10 cellular contexts compared by ENCODE assay signal in the genomic region with DNA sequence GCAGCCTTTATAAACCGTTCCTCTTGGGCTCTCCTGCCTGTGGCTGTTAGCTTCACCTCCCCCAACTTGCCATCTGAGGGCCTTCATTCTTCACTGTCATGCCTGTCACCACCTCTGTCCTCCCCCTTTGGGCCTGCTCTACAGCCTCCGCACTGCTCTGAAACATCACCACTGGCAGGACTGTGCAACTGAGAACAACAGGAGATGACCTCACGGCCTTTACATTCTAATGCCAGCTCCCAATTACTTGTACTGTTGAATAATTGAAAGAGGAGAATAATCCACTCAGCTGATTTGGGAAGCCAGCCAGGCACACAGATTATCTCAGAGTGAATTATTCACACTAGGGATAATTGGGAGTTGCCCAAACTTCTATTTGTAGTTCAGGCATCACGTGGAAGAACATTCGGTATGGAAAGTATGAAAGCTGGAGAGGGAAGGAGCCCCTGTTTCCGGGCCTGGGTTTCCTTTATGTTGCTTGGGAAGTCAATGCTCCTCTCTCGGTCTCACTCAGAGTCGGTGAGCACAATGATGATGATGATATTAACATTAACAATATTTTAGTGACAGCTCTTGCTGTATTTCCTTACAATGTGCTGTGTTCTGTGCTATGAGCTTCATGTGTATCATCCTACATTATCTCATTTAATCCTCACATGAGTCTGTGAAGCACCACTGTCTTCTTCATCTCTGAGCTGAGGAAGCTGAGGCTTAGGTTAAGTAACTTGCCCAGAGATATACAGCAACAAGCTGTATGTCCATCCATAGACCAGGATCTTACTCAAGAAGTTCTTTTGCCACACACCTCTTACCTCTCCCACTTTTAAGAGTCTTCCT.
A peak's percentile ranks its signal among the peaks of the same experiment; 100 is the strongest.
DNase-seq lines count a peak whose midpoint lies in the region; ATAC-seq, FAIRE-seq and TF ChIP-seq lines count a peak whose summit lies in the region.
"Had no signal": no experiment of that assay in that cellular context is flagged by ENCODE, and none has a peak within 500 bp of the region (broad histone marks: within the 10 kb centered on the region; RNA-seq: fewer than 3 reads in every experiment).

No MANE protein-coding gene starts in this region.

- no peaks in the 10 kb centered on the region for H3K79me2 ChIP-seq in Loucy (ENCODE audit: insufficient read depth, low read length)
- H3K79me2 ChIP-seq in K562 (ENCODE audit: control insufficient read depth, insufficient read depth, low read length), result no peaks in the 10 kb centered on the region
- no peaks in the 10 kb centered on the region for H3K79me2 ChIP-seq in hepatocyte

- H3K27me3 Mint-ChIP-seq in Caco-2 (ENCODE audit: insufficient read depth, unreplicated experiment), result no peaks in the 10 kb centered on the region

- H3K4me1 Mint-ChIP-seq in Caco-2 (ENCODE audit: low read depth, unreplicated experiment), result no peaks in the 10 kb centered on the region

- H3K36me3 Mint-ChIP-seq in Caco-2 (ENCODE audit: insufficient read depth, unreplicated experiment), result no peaks in the 10 kb centered on the region

- peak in 1 of 2 experiments; percentile 46; a peak in 3 of 4 replicates for TF ChIP-seq RAD21 in K562 (CRISPR knock-in tag; conservative IDR thresholded peaks at IDR 0.05 in 1 of 2, IDR thresholded peaks at IDR 0.05 in 1 of 2)

- intact Hi-C loops in K562 (cut with micrococcal nuclease), result loop anchor here (10.0 kb wide), 1 partner anchor 330 kb away; no protein-coding TSS in a partner anchor
- intact Hi-C loops in gastrocnemius medialis (cut with DNase I; ENCODE audit: low total_unique reads), result no loop called here
- intact Hi-C loops in Caco-2 (cut with micrococcal nuclease; ENCODE audit: unreplicated experiment), result no loop called here

- no peaks in the 10 kb centered on the region for H3K27me3 ChIP-seq in Loucy (ENCODE audit: insufficient read depth, low read length, poor library complexity, severe bottlenecking)
- H3K27me3 ChIP-seq in K562 (ENCODE audit: control insufficient read depth in 2 of 2, insufficient read depth in 2 of 2, low read length in 2 of 2), result no peaks in the 10 kb centered on the region; a peak in 1 of 5 replicates
- H3K27me3 ChIP-seq in hepatocyte, result no peaks in the 10 kb centered on the region
- no peaks in the 10 kb centered on the region for H3K27me3 ChIP-seq in gastrocnemius medialis
- H3K27me3 ChIP-seq in Caco-2 (replicated peaks; ENCODE audit: control insufficient read depth, insufficient read depth, low read length), result no peaks in the 10 kb centered on the region

- H3F3A ChIP-seq in Loucy (ENCODE audit: low read depth), result peaks cover 3% of the 10 kb centered on the region; the same call in 1 of the 2 replicates

- no peak overlapping the region for H3K27ac Mint-ChIP-seq in Caco-2 (ENCODE audit: unreplicated experiment)

- 30% methylated on average over 8 of the region's 8 CpGs for WGBS in K562 (ENCODE audit: insufficient coverage, low coverage, missing lambda C conversion rate)
- 72% methylated on average over 8 of the region's 8 CpGs for WGBS in hepatocyte (ENCODE audit: low lambda C conversion rate, missing lambda C conversion rate)

- FAIRE-seq in K562 (lab: Jason Lieb, UNC), result peak; percentile 6

- H3K9me3 ChIP-seq in Loucy (ENCODE audit: insufficient read depth, low read depth, low read length) (no peaks in the 10 kb centered on the region), K562 (replicated peaks; ENCODE audit: control insufficient read depth, insufficient read depth, low read depth, low read length) (no peaks in the 10 kb centered on the region), hepatocyte (ENCODE audit: low read depth) (no peaks in the 10 kb centered on the region), gastrocnemius medialis (no peaks in the 10 kb centered on the region), Caco-2 (no peaks in the 10 kb centered on the region; the same call in 1 of the 2 replicates)

- peak; percentile 87 for ATAC-seq in K562
- ATAC-seq in gastrocnemius medialis, result peak; percentile 30 to 75
- no peak for ATAC-seq in HG02981 (IDR thresholded peaks at IDR 0.05; ENCODE audit: unreplicated experiment)

- H3K4me2 ChIP-seq in Loucy (ENCODE audit: low read depth, low read length, poor library complexity, severe bottlenecking), result peak overlapping the region; percentile 31
- no peak overlapping the region for H3K4me2 ChIP-seq in K562 (ENCODE audit: insufficient read depth, low read length)
- no peak overlapping the region for H3K4me2 ChIP-seq in hepatocyte

- H3K36me3 ChIP-seq in Loucy (ENCODE audit: insufficient read depth, low read length) (no peaks in the 10 kb centered on the region), K562 (ENCODE audit: control insufficient read depth, insufficient read depth, low read length) (no peaks in the 10 kb centered on the region), hepatocyte (replicated peaks; ENCODE audit: insufficient read depth, low read depth) (no peaks in the 10 kb centered on the region), gastrocnemius medialis (no peaks in the 10 kb centered on the region), Caco-2 (ENCODE audit: control insufficient read depth, insufficient read depth, low read length) (no peaks in the 10 kb centered on the region)

- no peaks in the 10 kb centered on the region for H3K9me3 Mint-ChIP-seq in Caco-2 (ENCODE audit: unreplicated experiment)

- H3K9me2 ChIP-seq in Loucy (replicated peaks; ENCODE audit: low read depth, low read length), result no peaks in the 10 kb centered on the region
- no peaks in the 10 kb centered on the region for H3K9me2 ChIP-seq in hepatocyte (replicated peaks; ENCODE audit: insufficient read depth)

- in situ Hi-C loops in K562 (cut with MboI), result no loop called here
- in situ Hi-C loops in gastrocnemius medialis (cut with MboI; ENCODE audit: low sequenced_read_pairs in 4 of 4), result no loop called here

- peak overlapping the region; percentile 47; the same call in 1 of the 3 replicates for H3K27ac ChIP-seq in K562 (ENCODE audit: extremely low read depth, low read depth, low read length)
- peak overlapping the region; percentile 66 for H3K27ac ChIP-seq in hepatocyte
- peak overlapping the region; percentile 54 to 78 (median 62) for H3K27ac ChIP-seq in gastrocnemius medialis

- H2AFZ ChIP-seq in Loucy (ENCODE audit: low read length), result no peak overlapping the region
- peak overlapping the region; percentile 58 for H2AFZ ChIP-seq in K562 (ENCODE audit: low read depth, low read length)
- no peak overlapping the region for H2AFZ ChIP-seq in hepatocyte

- POLR2A ChIA-PET in K562 (lab: Yijun Ruan, JAX), result interaction anchor here (0.6 to 1.0 kb wide), 4 partner anchors 17 to 383 kb away, joined by 3 read pairs; no protein-coding TSS in a partner anchor
- POLR2A ChIA-PET in Caco-2 (lab: Charles Lee), result no interaction called here
- POLR2A ChIA-PET in GM10248 (lab: Yijun Ruan, JAX), result no interaction called here

- TF ChIP-seq POLR2A in K562 (conservative IDR thresholded peaks at IDR 0.05), result no peak
- no peak for TF ChIP-seq POLR2A in gastrocnemius medialis (IDR thresholded peaks at IDR 0.05)

- CTCF ChIA-PET in K562 (lab: Yijun Ruan, JAX; ENCODE audit: low intra/inter-chr PET ratio), result no interaction called here
- CTCF ChIA-PET in Caco-2 (lab: Charles Lee), result interaction anchor here (0.7 kb wide), 1 partner anchor 334 kb away, joined by 3 read pairs; no protein-coding TSS in a partner anchor
- CTCF ChIA-PET in GM10248 (lab: Yijun Ruan, JAX), result interaction anchor here (0.9 to 2.6 kb wide), 5 partner anchors 9 to 185 kb away, joined by 3 to 15 read pairs (median 5); no protein-coding TSS in a partner anchor

- no peak overlapping the region for H3K4me3 Mint-ChIP-seq in Caco-2 (ENCODE audit: unreplicated experiment)

- BruUV-seq in K562 (replicated peaks; lab: Mats Ljungman, UMichigan) (no TSS peak), Caco-2 (replicated peaks; lab: Mats Ljungman, UMichigan) (no TSS peak)

- H3K4me3 ChIP-seq in Loucy (ENCODE audit: low read length, poor library complexity, severe bottlenecking) (no peak overlapping the region), K562 (no peak overlapping the region), hepatocyte (no peak overlapping the region), gastrocnemius medialis (no peak overlapping the region), Caco-2 (ENCODE audit: low read depth, low read length) (no peak overlapping the region)

- H3K9me1 ChIP-seq in K562 (ENCODE audit: control insufficient read depth, insufficient read depth, low read length), result no peaks in the 10 kb centered on the region

- peak; percentile 83 for TF ChIP-seq EP300 in K562 (IDR thresholded peaks at IDR 0.05; ENCODE audit: low read length)

- TF ChIP-seq CTCF in Loucy (conservative IDR thresholded peaks at IDR 0.05; ENCODE audit: low read length), result no peak
- 0 out of 6 replicates have a peak, but pooled peaks of 1 of the 3 experiments have one; percentile 4 for TF ChIP-seq CTCF in K562 (IDR thresholded peaks at IDR 0.05 in 2 of 3, conservative IDR thresholded peaks at IDR 0.05 in 1 of 3; ENCODE audit: insufficient read depth in 2 of 3, low read depth in 1 of 3, low read length in 3 of 3)
- no peak for TF ChIP-seq CTCF in hepatocyte (IDR thresholded peaks at IDR 0.05; ENCODE audit: poor library complexity)
- TF ChIP-seq CTCF in gastrocnemius medialis (IDR thresholded peaks at IDR 0.05 in 4 of 5, conservative IDR thresholded peaks at IDR 0.05 in 1 of 5), result no peak
- no peak for TF ChIP-seq CTCF in Caco-2 (IDR thresholded peaks at IDR 0.05; ENCODE audit: insufficient read depth in 1 of 2, low read depth in 1 of 2, low read length in 1 of 2, severe bottlenecking in 1 of 2, unreplicated experiment in 1 of 2)
- TF ChIP-seq CTCF in GM10248 (IDR thresholded peaks at IDR 0.05; ENCODE audit: control extremely low read depth, extremely low read depth, low read depth, missing control alignments), result no peak

- H4K20me1 ChIP-seq in Loucy (ENCODE audit: insufficient read depth, low read length, poor library complexity, severe bottlenecking) (no peaks in the 10 kb centered on the region), K562 (replicated peaks; ENCODE audit: control insufficient read depth, insufficient read depth, low read length) (no peaks in the 10 kb centered on the region), hepatocyte (ENCODE audit: insufficient read depth, poor library complexity, severe bottlenecking) (no peaks in the 10 kb centered on the region)

- no peak overlapping the region for H3K9ac ChIP-seq in Loucy (ENCODE audit: low read depth, low read length, poor library complexity, severe bottlenecking)
- H3K9ac ChIP-seq in K562 (ENCODE audit: insufficient read depth in 1 of 2, low read depth in 2 of 2, low read length in 2 of 2), result peak overlapping the region in 1 of 2 experiments; percentile 70; a peak in 1 of 4 replicates

- DNase-seq in K562 (ENCODE audit: extremely low read depth in 1 of 4, low spot score in 3 of 4) (peak in 3 of 4 experiments; percentile 34 to 79 (median 66)), hepatocyte (ENCODE audit: low spot score) (no peak), gastrocnemius medialis (peak in 1 of 2 donors; percentile 39), Caco-2 (no peak), GM10248 (ENCODE audit: extremely low spot score) (no peak), NCI-H345 (lab: John Stamatoyannopoulos, UW) (no peak)
- DNase-seq: activated gamma-delta T cell treated with Interleukin-2 at 50 U/mL for 16 hours, mesendoderm had no signal

- H3K4me1 ChIP-seq in Loucy (ENCODE audit: insufficient read depth, low read length, poor library complexity, severe bottlenecking) (peaks cover 72% of the 10 kb centered on the region), K562 (replicated peaks in 1 of 2; ENCODE audit: control insufficient read depth in 2 of 2, insufficient read depth in 2 of 2, low read length in 2 of 2) (peaks cover 13 to 27% of the 10 kb centered on the region in 2 experiments), hepatocyte (ENCODE audit: insufficient read depth) (peaks cover 7% of the 10 kb centered on the region), gastrocnemius medialis (peaks cover 26 to 33% of the 10 kb centered on the region in 2 donors), Caco-2 (peaks cover 10% of the 10 kb centered on the region)

Comparison
In these comparisons a context has a peak if more than half of its experiments do, and no peak if none do; other contexts are left out.
1. DNase-seq: peak in K562 (3 of 4); none in hepatocyte (single experiment), Caco-2 (0 of 2), GM10248 (single experiment) and NCI-H345 (single experiment).
2. Peak in every context shown above with its lines, with median percentiles within 50 percentile points of each other: H3K27ac ChIP-seq.